In genomic region chr7:18508441-18509427, GRCh38 we compare ENCODE assay signal across 8 cellular contexts. TPM values are rescaled to one million over a fixed set of nuclear protein-coding genes. Genes with fewer than 3 reads are reported as not detected.
DNase-seq lines count a peak whose midpoint lies in the region; ATAC-seq and TF ChIP-seq lines count a peak whose summit lies in the region.

No MANE protein-coding gene starts in this region.

- WGBS in testis, 2 donors: 78% methylated on average over 10 of the region's 10 CpGs

- H3K9me3 ChIP-seq in lower lobe of right lung (no peaks in the 10 kb centered on the region), testis (no peaks in the 10 kb centered on the region)

- DNase-seq in GM06990 (ENCODE audit: extremely low read depth, insufficient read length) (no peak), HT-29 (ENCODE audit: low spot score) (peak; percentile 78), astrocyte of the hippocampus (ENCODE audit: low read depth, low spot score) (peak; percentile 96), lower lobe of right lung (no peak), KG1 (lab: John Stamatoyannopoulos, UW) (no peak), posterior vena cava (ENCODE audit: low spot score) (no peak), testis (no peak)

- H3K4me3 ChIP-seq in GM06990 (replicated peaks; ENCODE audit: low read depth, low read length) (peak overlapping the region; percentile 63), lower lobe of right lung (no peak overlapping the region), testis (no peak overlapping the region)

- H3K4me1 ChIP-seq in lower lobe of right lung (peaks cover 12% of the 10 kb centered on the region), testis (no peaks in the 10 kb centered on the region)

- ATAC-seq in GM21576 (IDR thresholded peaks at IDR 0.05; ENCODE audit: unreplicated experiment): peak; percentile 88
- ATAC-seq in lower lobe of right lung: peak; percentile 78 to 85

- intact Hi-C loops in lower lobe of right lung (cut with DNase I) (no loop called here), posterior vena cava (cut with DNase I) (loop anchor here in 1 of 2 donors (10.0 kb wide), 1 partner anchor 46 kb away; no protein-coding TSS in a partner anchor), testis (cut with DNase I; ENCODE audit: low total_unique reads) (no loop called here)

- no peak overlapping the region for H3K27ac ChIP-seq in lower lobe of right lung
- no peak overlapping the region for H3K27ac ChIP-seq in testis

- no peak for TF ChIP-seq CTCF in GM06990 (IDR thresholded peaks at IDR 0.05; ENCODE audit: insufficient read depth, low read length, poor library complexity, severe bottlenecking)
- TF ChIP-seq CTCF in lower lobe of right lung (IDR thresholded peaks at IDR 0.05): no peak
- no peak for TF ChIP-seq CTCF in testis (IDR thresholded peaks at IDR 0.05)

- H3K36me3 ChIP-seq in GM06990 (ENCODE audit: control insufficient read depth, insufficient read depth, low read length): no peaks in the 10 kb centered on the region; the same call in 1 of the 2 replicates
- H3K36me3 ChIP-seq in lower lobe of right lung: no peaks in the 10 kb centered on the region
- no peaks in the 10 kb centered on the region for H3K36me3 ChIP-seq in testis (ENCODE audit: low read depth, missing control alignments)

- no peak for TF ChIP-seq POLR2A in testis (IDR thresholded peaks at IDR 0.05)

- H3K27me3 ChIP-seq in GM06990 (replicated peaks; ENCODE audit: control insufficient read depth, insufficient read depth, low read length) (no peaks in the 10 kb centered on the region), lower lobe of right lung (ENCODE audit: low read depth) (no peaks in the 10 kb centered on the region), testis (no peaks in the 10 kb centered on the region)

RNA-seq across cellular contexts. Expression of gene HDAC9, which starts 13.2 kb away (rescaled TPM):
- total RNA-seq in HT-29 (2014; rRNA removed; shearing (Covaris generic)): 0.73 and 3.0 TPM in 2 replicates
- total RNA-seq in lower lobe of right lung (14.3 TPM), posterior vena cava (100 to 1,000 TPM in 1 of 2 donors, 10 to 100 TPM in 1; 42.3 to 145 TPM), testis (10 to 100 TPM; 30.6 to 35.4 TPM)
- 35.5 TPM for polyA plus RNA-seq in testis (ENCODE audit: insufficient read depth, low read depth, low replicate concordance)

Comparison
In these comparisons a context has a peak if more than half of its experiments do, and no peak if none do; other contexts are left out.
1. DNase-seq: peak in HT-29 (single experiment) and astrocyte of the hippocampus (single experiment); none in GM06990 (single experiment), lower lobe of right lung (single experiment), KG1 (single experiment), posterior vena cava (single experiment) and testis (single experiment).